ENCODE assay signal across 17 cellular contexts in the genomic region with DNA sequence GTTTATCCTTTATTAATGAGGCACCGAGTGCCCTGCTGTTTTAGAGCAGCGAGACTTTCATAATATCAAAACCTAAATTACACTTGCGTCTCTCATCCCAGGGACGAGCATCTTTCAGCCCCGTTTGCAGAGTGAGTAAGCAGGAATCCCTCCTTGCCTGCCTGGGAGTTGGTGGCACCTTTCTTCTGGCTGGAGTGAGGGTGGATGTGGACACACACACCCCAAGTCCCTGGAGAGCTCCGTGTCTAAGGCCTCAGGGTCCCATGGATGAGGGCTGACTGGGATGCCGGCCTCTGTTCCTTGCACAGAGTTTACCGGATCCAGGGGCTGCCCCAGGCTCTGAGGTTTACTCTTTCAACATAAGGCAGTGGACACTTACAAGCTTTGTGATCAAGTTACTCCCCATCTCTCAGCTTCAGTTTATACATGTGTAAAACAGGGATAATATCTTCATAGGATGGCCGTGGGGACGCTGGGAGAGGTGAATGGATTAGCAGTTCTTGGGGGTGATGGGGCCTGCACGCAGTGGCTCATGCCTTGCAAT. TPM values are rescaled to one million over a fixed set of nuclear protein-coding genes. Genes with fewer than 3 reads are reported as not detected.
DNase-seq lines count a peak whose midpoint lies in the region; ATAC-seq and TF ChIP-seq lines count a peak whose summit lies in the region.
"Had no signal": no experiment of that assay in that cellular context is flagged by ENCODE, and none has a peak within 500 bp of the region (broad histone marks: within the 10 kb centered on the region; RNA-seq: fewer than 3 reads in every experiment).

No MANE protein-coding gene starts in this region.

- CTCF ChIA-PET in GM10248 (lab: Yijun Ruan, JAX) = interaction anchor here (0.9 to 2.7 kb wide), 2 partner anchors 291 to 349 kb away, joined by 3 to 7 read pairs; no protein-coding TSS in a partner anchor

- peak; percentile 35 for DNase-seq in cardiac septum (ENCODE audit: low spot score)
- no peak for DNase-seq in heart right ventricle
- peak; percentile 10 for DNase-seq in SK-N-DZ (ENCODE audit: low spot score)
- DNase-seq in nephron progenitor cell = no peak
- DNase-seq in aorta = peak; percentile 32 to 51
- DNase-seq in GM10248 (ENCODE audit: extremely low spot score) = no peak
- DNase-seq: DMS 273 treated with DMSO at 0.1 percent for 48 hours, HFFc6, Karpas-422, MG63, NCI-H1092 treated with DMSO at 0.1 percent for 48 hours, NCI-H2227 treated with DMSO at 0.1 percent for 48 hours, NCI-H524, PC-9, SHP77 had no signal

- peak overlapping the region; percentile 72 for H3K27ac Mint-ChIP-seq in nephron progenitor cell
- H3K27ac Mint-ChIP-seq: HFFc6 had no signal

- no peak overlapping the region for H3K4me3 Mint-ChIP-seq in nephron progenitor cell
- H3K4me3 Mint-ChIP-seq: HFFc6 had no signal

- H3K9me3 ChIP-seq in heart right ventricle (no peaks in the 10 kb centered on the region), aorta (ENCODE audit: control insufficient read depth, low read length) (no peaks in the 10 kb centered on the region)
- H3K9me3 ChIP-seq: MG63 had no signal

- H3K4me1 ChIP-seq in heart right ventricle = peaks cover 0 to 12% (median 8%) of the 10 kb centered on the region in 9 donors
- H3K4me1 ChIP-seq in aorta (ENCODE audit: control insufficient read depth in 1 of 2, insufficient read depth in 2 of 2, low read length in 2 of 2) = no peaks in the 10 kb centered on the region

- H3K27me3 ChIP-seq in heart right ventricle (peaks cover 0 to 59% (median 40%) of the 10 kb centered on the region in 7 donors), aorta (ENCODE audit: control insufficient read depth in 1 of 2, insufficient read depth in 2 of 2, low read length in 1 of 2) (no peaks in the 10 kb centered on the region)
- H3K27me3 ChIP-seq: MG63 had no signal

- H3K4me1 Mint-ChIP-seq in nephron progenitor cell = peaks cover 51% of the 10 kb centered on the region

- H3K36me3 ChIP-seq in heart right ventricle (no peaks in the 10 kb centered on the region), aorta (ENCODE audit: control insufficient read depth in 1 of 2, insufficient read depth in 2 of 2, low read length in 1 of 2) (no peaks in the 10 kb centered on the region)
- H3K36me3 ChIP-seq: MG63 had no signal

- WGBS in heart right ventricle, 2 donors = 75 to 79% methylated on average over 11 of the region's 11 CpGs
- 60 to 62% methylated on average over 11 of the region's 11 CpGs for whole genome bisulfite sequencing in aorta, 2 donors

- H3K27ac ChIP-seq in heart right ventricle (no peak overlapping the region), aorta (ENCODE audit: low read depth in 1 of 2, low read length in 2 of 2) (no peak overlapping the region)
- H3K27ac ChIP-seq: C4-2B, PC-9 had no signal

- no peak overlapping the region for H3K4me3 ChIP-seq in heart right ventricle
- H3K4me3 ChIP-seq in aorta (ENCODE audit: low read length in 2 of 2) = no peak overlapping the region
- H3K4me3 ChIP-seq: MG63, PC-9 had no signal

- ATAC-seq in heart right ventricle (no peak), aorta (ENCODE audit: low FRiP score) (no peak), HG03342 (IDR thresholded peaks at IDR 0.05; ENCODE audit: unreplicated experiment) (no peak)

- POLR2A ChIA-PET in GM10248 (lab: Yijun Ruan, JAX) = no interaction called here

- H3K9me3 Mint-ChIP-seq in nephron progenitor cell = no peaks in the 10 kb centered on the region
- H3K9me3 Mint-ChIP-seq: HFFc6 had no signal

- no peaks in the 10 kb centered on the region for H3K36me3 Mint-ChIP-seq in nephron progenitor cell (ENCODE audit: low read depth)

- H3K27me3 Mint-ChIP-seq in nephron progenitor cell (ENCODE audit: low read depth, poor library complexity) = peaks cover 43% of the 10 kb centered on the region

- intact Hi-C loops in cardiac septum (cut with DNase I) (loop anchor here (10.0 kb wide), 1 partner anchor 289 kb away; no protein-coding TSS in a partner anchor), heart right ventricle (cut with DNase I) (loop anchor here in 8 of 10 donors (10.0 kb wide), 4 partner anchors 259 to 289 kb away; no protein-coding TSS in a partner anchor), aorta (cut with DNase I) (no loop called here)

- no peak for TF ChIP-seq CTCF in heart right ventricle (IDR thresholded peaks at IDR 0.05)
- TF ChIP-seq CTCF in nephron progenitor cell (IDR thresholded peaks at IDR 0.05) = no peak
- no peak for TF ChIP-seq CTCF in GM10248 (IDR thresholded peaks at IDR 0.05; ENCODE audit: control extremely low read depth, extremely low read depth, low read depth, missing control alignments)

RNA-seq across cellular contexts. Expression of a gene that starts 24.5 kb away (rescaled TPM):
- total RNA-seq in cardiac septum = 18.8 TPM
- total RNA-seq in heart right ventricle = 10 to 100 TPM; 13.8 to 23.0 (median 17.1) TPM
- 10 to 100 TPM; 13.1 to 27.9 TPM for polyA plus RNA-seq in heart right ventricle
- 13.1 and 19.5 TPM in 2 replicates for polyA plus RNA-seq in SK-N-DZ (2014; cell fraction: cytosol; rRNA removed)
- 32.9 and 44.4 TPM in 2 replicates for polyA plus RNA-seq in SK-N-DZ (2014; cell fraction: nucleus; rRNA removed)
- 10 to 100 TPM; 16.9 to 31.5 TPM for total RNA-seq in aorta
- polyA plus RNA-seq in aorta = 10 to 100 TPM; 13.3 to 53.8 TPM

RNA-seq across cellular contexts. Expression of a gene that starts 24.6 kb away (rescaled TPM):
- total RNA-seq in cardiac septum = 17.5 TPM
- total RNA-seq in heart right ventricle = 10 to 100 TPM; 12.9 to 32.0 (median 24.6) TPM
- polyA plus RNA-seq in heart right ventricle = 10 to 100 TPM; 25.1 to 46.8 TPM
- 59.7 and 66.7 TPM in 2 replicates for polyA plus RNA-seq in SK-N-DZ (2014; cell fraction: cytosol; rRNA removed)
- polyA plus RNA-seq in SK-N-DZ (2014; cell fraction: nucleus; rRNA removed) = 31.6 and 34.6 TPM in 2 replicates
- total RNA-seq in aorta = 1 to 10 TPM; 5.5 to 9.8 TPM
- 10 to 100 TPM; 11.9 to 27.6 TPM for polyA plus RNA-seq in aorta

Comparison
In these comparisons a context has a peak if more than half of its experiments do, and no peak if none do; other contexts are left out.
1. DNase-seq: peak in cardiac septum (single experiment), SK-N-DZ (single experiment) and aorta (2 of 2); none in heart right ventricle (0 of 2), nephron progenitor cell (single experiment) and GM10248 (single experiment).
2. intact Hi-C loops: an anchor here in cardiac septum (10.0 kb wide) and heart right ventricle (10.0 kb wide); none called in aorta.